In genomic region chr16:85358704-85359146, GRCh38 we compare ENCODE assay signal across 18 cellular contexts.
"Had no signal": no experiment of that assay in that cellular context is flagged by ENCODE, and none has a peak within 500 bp of the region (broad histone marks: within the 10 kb centered on the region; RNA-seq: fewer than 3 reads in every experiment).

No MANE protein-coding gene starts in this region.

- H3K9me3 ChIP-seq: colonic mucosa, gastrocnemius medialis, neutrophil, thyroid gland had no signal

- H3K4me3 ChIP-seq: colonic mucosa, gastrocnemius medialis, heart left ventricle, thyroid gland had no signal

- H3K4me1 ChIP-seq: parathyroid adenoma had no signal

- H3K9ac ChIP-seq: parathyroid adenoma had no signal

- DNase-seq: activated CD4-positive, alpha-beta T cell treated with anti-CD3 and anti-CD28 coated beads, Interleukin-2, amount 50 U/mL, for 4 hours; activated naive CD4-positive, alpha-beta T cell; activated naive CD8-positive, alpha-beta T cell treated with anti-CD3 and anti-CD28 coated beads, Interleukin-2, amount 10 ng/mL, durations not matched to agents 7 days and 5 days; colonic mucosa; gastrocnemius medialis; heart left ventricle; kidney glomerular epithelial cell; left ventricle myocardium superior; naive thymus-derived CD8-positive, alpha-beta T cell; stimulated activated CD4-positive, alpha-beta T cell treated with anti-CD3 and anti-CD28 coated beads, Interleukin-4, amount 100 ng/mL, for 4 hours; stimulated activated naive CD4-positive, alpha-beta T cell; SW 1271; T-helper 2 cell; thyroid gland had no signal

- H3K27ac ChIP-seq: colonic mucosa, heart left ventricle, neutrophil, parathyroid adenoma, VCaP had no signal

- ATAC-seq: gastrocnemius medialis; heart left ventricle; left ventricle myocardium superior; naive thymus-derived CD8-positive, alpha-beta T cell; sciatic nerve had no signal

- H2AFZ ChIP-seq: parathyroid adenoma had no signal

- H3K36me3 ChIP-seq: colonic mucosa, gastrocnemius medialis, heart left ventricle, neutrophil, thyroid gland had no signal

- H3K27me3 ChIP-seq: colonic mucosa, gastrocnemius medialis, heart left ventricle, thyroid gland had no signal
